ENCODE assay signal across 13 cellular contexts in the genomic region with DNA sequence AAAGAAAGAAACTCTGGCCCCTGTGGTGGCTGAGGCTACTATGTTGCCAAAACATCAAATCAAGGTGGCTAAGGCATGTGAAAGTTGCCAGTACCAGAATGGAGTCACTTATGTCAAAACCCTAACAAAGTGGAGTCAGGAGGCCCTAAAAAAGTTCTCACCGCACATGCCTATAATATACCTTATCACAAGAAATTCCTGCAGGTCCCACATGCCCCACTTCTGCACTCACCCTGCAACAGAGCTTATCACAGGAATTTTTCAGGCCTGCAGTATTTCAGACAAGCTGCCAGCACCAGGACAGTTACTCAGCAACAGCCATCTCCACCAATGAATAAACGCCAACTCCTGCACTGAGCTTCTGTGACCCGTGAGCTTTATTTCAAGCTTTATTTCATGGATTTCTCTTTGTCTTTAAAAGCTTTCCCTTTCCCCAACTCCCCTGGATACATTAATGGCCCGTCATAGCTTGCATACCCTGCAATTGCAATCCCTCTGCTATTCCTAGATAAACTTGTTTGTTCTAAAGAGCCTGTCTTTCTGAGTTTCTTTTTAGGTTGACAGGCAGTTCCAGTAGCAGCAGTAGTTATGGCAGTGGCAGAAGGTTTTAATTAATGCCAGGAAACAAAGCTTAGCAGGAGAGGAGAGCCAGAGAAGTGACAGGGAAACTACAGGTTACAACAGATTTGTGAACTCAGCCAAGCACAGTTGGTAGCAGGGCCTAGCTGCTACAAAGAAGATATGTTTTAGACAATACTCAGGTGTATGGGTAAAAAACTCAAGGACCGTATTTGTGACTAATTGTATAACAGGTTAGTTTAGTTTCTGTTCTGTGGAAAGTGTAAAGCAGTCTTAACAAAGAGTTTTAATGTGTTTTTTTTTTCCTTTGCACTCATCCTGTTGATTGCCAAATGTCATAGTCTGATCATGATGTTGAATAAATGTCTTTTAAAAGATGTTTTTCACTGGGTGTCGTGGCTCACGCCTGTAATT. TPM values are rescaled to one million over a fixed set of nuclear protein-coding genes. Genes with fewer than 3 reads are reported as not detected.
A peak's percentile ranks its signal among the peaks of the same experiment; 100 is the strongest.
DNase-seq lines count a peak whose midpoint lies in the region; ATAC-seq and TF ChIP-seq lines count a peak whose summit lies in the region.
"Had no signal": no experiment of that assay in that cellular context is flagged by ENCODE, and none has a peak within 500 bp of the region (broad histone marks: within the 10 kb centered on the region; RNA-seq: fewer than 3 reads in every experiment).

No MANE protein-coding gene starts in this region.

- POLR2A ChIA-PET in naive thymus-derived CD4-positive, alpha-beta T cell (lab: Charles Lee) = interaction anchor here (0.6 kb wide), 1 partner anchor 20 kb away, joined by 4 read pairs; no protein-coding TSS in a partner anchor

- DNase-seq in Ammon's horn (ENCODE audit: low spot score) (peak; percentile 50), brain microvascular endothelial cell (peak; percentile 57), cardiac muscle cell (ENCODE audit: low read depth in 1 of 2, low spot score in 1 of 2) (peak; percentile 95), non-pigmented ciliary epithelial cell (ENCODE audit: low read depth) (peak; percentile 60), T-helper 9 cell (no peak), activated gamma-delta T cell (lab: John Stamatoyannopoulos, UW) (no peak)
- DNase-seq in naive thymus-derived CD4-positive, alpha-beta T cell = no peak
- DNase-seq in activated CD8-positive, alpha-beta memory T cell treated with anti-CD3 and anti-CD28 coated beads, Interleukin-2, amount 50 U/mL, for 4 hours = no peak
- DNase-seq: activated naive CD8-positive, alpha-beta T cell treated with anti-CD3 and anti-CD28 coated beads, Interleukin-2, amount 50 U/mL, for 24 hours; AML-193; DMS53; NCI-H1105; stimulated activated CD4-positive, alpha-beta T cell treated with anti-CD3 and anti-CD28 coated beads, Interleukin-1b, Interleukin-23, amount 100 ng/mL, for 48 hours had no signal

- H3K27ac ChIP-seq in brain microvascular endothelial cell = no peak overlapping the region
- peak overlapping the region; percentile 100 for H3K27ac ChIP-seq in cardiac muscle cell
- no peak overlapping the region for H3K27ac ChIP-seq in naive thymus-derived CD4-positive, alpha-beta T cell (ENCODE audit: low read depth, low read length)

- H3K27me3 ChIP-seq in brain microvascular endothelial cell (replicated peaks) = no peaks in the 10 kb centered on the region
- H3K27me3 ChIP-seq in cardiac muscle cell = no peaks in the 10 kb centered on the region
- no peaks in the 10 kb centered on the region for H3K27me3 ChIP-seq in naive thymus-derived CD4-positive, alpha-beta T cell (ENCODE audit: control insufficient read depth in 2 of 2, insufficient read depth in 2 of 2, low read length in 2 of 2)

- in situ Hi-C loops in brain microvascular endothelial cell (cut with HindIII; ENCODE audit: low pct_ligation_motif_present, low sequenced_read_pairs) = no loop called here

- no peak overlapping the region for H3K4me3 Mint-ChIP-seq in naive thymus-derived CD4-positive, alpha-beta T cell
- H3K4me3 Mint-ChIP-seq: activated naive CD8-positive, alpha-beta T cell treated with anti-CD3 and anti-CD28 coated beads, Interleukin-2, amount 50 U/mL, for 24 hours had no signal

- H3K36me3 Mint-ChIP-seq in naive thymus-derived CD4-positive, alpha-beta T cell = peaks cover 0 to 40% (median 0%) of the 10 kb centered on the region in 5 donors

- H3K27ac Mint-ChIP-seq in naive thymus-derived CD4-positive, alpha-beta T cell = no peak overlapping the region
- H3K27ac Mint-ChIP-seq: activated naive CD8-positive, alpha-beta T cell treated with anti-CD3 and anti-CD28 coated beads, Interleukin-2, amount 50 U/mL, for 24 hours had no signal

- no peaks in the 10 kb centered on the region for H3K27me3 Mint-ChIP-seq in naive thymus-derived CD4-positive, alpha-beta T cell
- H3K27me3 Mint-ChIP-seq: activated naive CD8-positive, alpha-beta T cell treated with anti-CD3 and anti-CD28 coated beads, Interleukin-2, amount 50 U/mL, for 24 hours had no signal

- H3K9me3 ChIP-seq in cardiac muscle cell (ENCODE audit: low read depth) = no peaks in the 10 kb centered on the region
- no peaks in the 10 kb centered on the region for H3K9me3 ChIP-seq in naive thymus-derived CD4-positive, alpha-beta T cell (ENCODE audit: control insufficient read depth in 2 of 3, low read length in 3 of 3)

- H3K36me3 ChIP-seq in brain microvascular endothelial cell (replicated peaks) (no peaks in the 10 kb centered on the region), cardiac muscle cell (no peaks in the 10 kb centered on the region)
- H3K36me3 ChIP-seq in naive thymus-derived CD4-positive, alpha-beta T cell (ENCODE audit: control insufficient read depth in 2 of 3, insufficient read depth in 3 of 3, low read length in 3 of 3) = no peaks in the 10 kb centered on the region

- TF ChIP-seq CTCF in brain microvascular endothelial cell (IDR thresholded peaks at IDR 0.05; ENCODE audit: low read depth, low read length, missing control alignments) = no peak
- no peak for TF ChIP-seq CTCF in cardiac muscle cell (IDR thresholded peaks at IDR 0.05; ENCODE audit: low read depth, low read length)

- H3K4me3 ChIP-seq in brain microvascular endothelial cell (ENCODE audit: low read depth, low read length) = no peak overlapping the region
- no peak overlapping the region for H3K4me3 ChIP-seq in cardiac muscle cell
- H3K4me3 ChIP-seq in naive thymus-derived CD4-positive, alpha-beta T cell (ENCODE audit: low read length) = no peak overlapping the region

- intact Hi-C loops in naive thymus-derived CD4-positive, alpha-beta T cell (cut with micrococcal nuclease) = no loop called here

- ATAC-seq in naive thymus-derived CD4-positive, alpha-beta T cell = no peak
- ATAC-seq: activated naive CD8-positive, alpha-beta T cell treated with anti-CD3 and anti-CD28 coated beads, Interleukin-2, amount 50 U/mL, for 24 hours had no signal

- no peaks in the 10 kb centered on the region for H3K4me1 Mint-ChIP-seq in naive thymus-derived CD4-positive, alpha-beta T cell
- H3K4me1 Mint-ChIP-seq: activated naive CD8-positive, alpha-beta T cell treated with anti-CD3 and anti-CD28 coated beads, Interleukin-2, amount 50 U/mL, for 24 hours had no signal

- no peaks in the 10 kb centered on the region for H3K9me3 Mint-ChIP-seq in naive thymus-derived CD4-positive, alpha-beta T cell
- H3K9me3 Mint-ChIP-seq: activated naive CD8-positive, alpha-beta T cell treated with anti-CD3 and anti-CD28 coated beads, Interleukin-2, amount 50 U/mL, for 24 hours had no signal

- peaks cover 36% of the 10 kb centered on the region for H3K4me1 ChIP-seq in cardiac muscle cell (ENCODE audit: low read depth)
- H3K4me1 ChIP-seq in naive thymus-derived CD4-positive, alpha-beta T cell (ENCODE audit: control insufficient read depth in 2 of 2, insufficient read depth in 2 of 2, low read length in 2 of 2) = no peaks in the 10 kb centered on the region

- CTCF ChIA-PET in naive thymus-derived CD4-positive, alpha-beta T cell (lab: Charles Lee) = no interaction called here

RNA-seq across cellular contexts. Expression of a gene that starts 15.9 kb away (rescaled TPM):
- 25.5 and 27.3 TPM in 2 replicates for total RNA-seq in cardiac muscle cell
- 38.8 and 39.6 TPM in 2 replicates for polyA plus RNA-seq in cardiac muscle cell
- total RNA-seq in naive thymus-derived CD4-positive, alpha-beta T cell = 10 to 100 TPM; 12.1 to 25.1 (median 16.4) TPM
- polyA plus RNA-seq in naive thymus-derived CD4-positive, alpha-beta T cell = 10 to 100 TPM; 51.3 to 74.5 TPM

RNA-seq across cellular contexts. Expression of a gene that starts 28.6 kb away (rescaled TPM):
- total RNA-seq in cardiac muscle cell = not detected in 2 replicates
- polyA plus RNA-seq in cardiac muscle cell = 0.84 TPM in 1 of 2 replicates, not detected in the other
- total RNA-seq in naive thymus-derived CD4-positive, alpha-beta T cell = not detected
- under 1 TPM in 1 of 2 donors, not detected in 1; 0.07 TPM for polyA plus RNA-seq in naive thymus-derived CD4-positive, alpha-beta T cell

Comparison
In these comparisons a context has a peak if more than half of its experiments do, and no peak if none do; other contexts are left out.
1. DNase-seq: peak in Ammon's horn (single experiment), brain microvascular endothelial cell (single experiment), cardiac muscle cell (2 of 2) and non-pigmented ciliary epithelial cell (single experiment); none in naive thymus-derived CD4-positive, alpha-beta T cell (0 of 9), T-helper 9 cell (single experiment), activated CD8-positive, alpha-beta memory T cell treated with anti-CD3 and anti-CD28 coated beads, Interleukin-2, amount 50 U/mL, for 4 hours (single experiment) and activated gamma-delta T cell (single experiment).